Comparison of ENCODE assay signal across 8 cellular contexts in the genomic region with DNA sequence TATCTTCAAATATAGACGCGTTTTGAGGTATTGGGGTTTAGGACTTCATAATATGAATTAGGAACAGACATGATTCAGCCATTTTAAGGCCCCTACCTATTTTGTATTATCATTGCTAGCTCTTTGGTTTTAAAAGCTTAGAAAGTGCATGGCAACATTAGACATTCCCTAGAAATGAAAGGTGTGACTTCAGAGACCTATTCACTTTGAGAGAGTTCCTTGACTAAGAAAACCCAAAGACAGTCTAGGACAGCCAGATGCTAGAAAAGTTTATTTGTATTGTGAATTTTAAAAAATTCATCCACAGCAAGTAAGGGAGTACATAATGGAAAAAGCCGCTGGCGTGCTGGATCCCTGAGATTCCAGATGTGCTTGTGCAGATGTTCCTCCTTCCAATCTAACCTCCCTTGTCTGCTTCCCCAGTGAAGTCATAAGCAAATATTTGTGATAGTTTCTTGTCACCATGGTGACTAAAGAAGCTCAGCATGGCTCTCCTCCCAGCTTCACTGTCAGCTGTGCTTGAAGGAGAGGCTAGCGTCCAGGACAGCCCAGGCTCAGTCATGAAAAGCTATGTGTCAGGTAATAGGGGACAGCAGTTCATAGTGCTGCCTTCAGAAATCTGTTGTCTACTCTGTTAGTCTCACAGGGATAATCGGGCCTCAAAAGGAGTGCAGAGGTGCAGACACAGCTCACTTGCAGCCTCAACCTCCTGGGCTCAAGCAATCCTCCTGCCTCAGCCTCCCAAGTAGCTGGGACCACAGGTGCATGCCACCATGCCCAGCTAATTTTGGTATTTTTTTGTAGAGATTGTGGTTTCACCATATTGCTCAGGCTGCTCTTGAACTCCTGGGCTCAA. TPM values are rescaled to one million over a fixed set of nuclear protein-coding genes. Genes with fewer than 3 reads are reported as not detected.
DNase-seq lines count a peak whose midpoint lies in the region; ATAC-seq, FAIRE-seq and TF ChIP-seq lines count a peak whose summit lies in the region.

No MANE protein-coding gene starts in this region.

- H3K27ac ChIP-seq in pancreas = peak overlapping the region in 1 of 4 donors; percentile 46

- no peaks in the 10 kb centered on the region for H3K27me3 ChIP-seq in pancreas

- H3K9me3 ChIP-seq in pancreas = no peaks in the 10 kb centered on the region

- WGBS in pancreas, 2 donors = 39 to 49% methylated on average over 6 of the region's 6 CpGs

- no peak for FAIRE-seq in pancreas (lab: Jason Lieb, UNC)

- no peaks in the 10 kb centered on the region for H3K36me3 ChIP-seq in pancreas

- TF ChIP-seq CTCF in fibroblast of pulmonary artery (IDR thresholded peaks at IDR 0.05; ENCODE audit: low read length, missing control alignments) = no peak
- TF ChIP-seq CTCF in pancreas (IDR thresholded peaks at IDR 0.05) = no peak

- intact Hi-C loops in pancreas (cut with DNase I) = no loop called here

- H3K4me3 ChIP-seq in fibroblast of pulmonary artery (replicated peaks; ENCODE audit: low read depth, low read length) (no peak overlapping the region), pancreas (no peak overlapping the region)

- peak; percentile 7 for DNase-seq in ELF-1 (ENCODE audit: low read depth, low spot score)
- peak; percentile 90 for DNase-seq in NCI-H774 (lab: John Stamatoyannopoulos, UW)
- peak; percentile 85 for DNase-seq in fibroblast of pulmonary artery (ENCODE audit: low read depth)
- DNase-seq in pancreas = peak in 3 of 6 donors; percentile 20 to 51 (median 37)
- DNase-seq in stimulated activated CD4-positive, alpha-beta T cell treated with anti-CD3 and anti-CD28 coated beads, Interleukin-4, amount 100 ng/mL, for 4 hours = no peak
- no peak for DNase-seq in NOMO-1 treated with DMSO at 0.1 percent for 48 hours (lab: John Stamatoyannopoulos, UW; ENCODE audit: unreplicated experiment)

- H3K4me1 ChIP-seq in pancreas = peaks cover 0 to 12% (median 5%) of the 10 kb centered on the region in 3 donors

- ATAC-seq in pancreas (peak; percentile 69 to 90 (median 87)), GM19023 (IDR thresholded peaks at IDR 0.05; ENCODE audit: unreplicated experiment) (no peak), GM21360 (IDR thresholded peaks at IDR 0.05; ENCODE audit: unreplicated experiment) (no peak)

RNA-seq across cellular contexts. Expression of a gene that starts 34.8 kb away (rescaled TPM):
- total RNA-seq in pancreas = 10 to 100 TPM; 20.9 to 36.2 (median 26.9) TPM
- 1 to 10 TPM; 4.9 to 7.9 TPM for polyA plus RNA-seq in pancreas

RNA-seq across cellular contexts. Expression of a gene that starts 36.8 kb away (rescaled TPM):
- total RNA-seq in pancreas = 10 to 100 TPM; 13.8 to 29.3 (median 20.3) TPM
- polyA plus RNA-seq in pancreas = 10 to 100 TPM; 13.6 to 14.4 TPM

RNA-seq across cellular contexts. Expression of a gene that starts 57.7 kb away (rescaled TPM):
- total RNA-seq in pancreas = 1 to 10 TPM; 1.6 to 4.7 (median 3.0) TPM
- 1 to 10 TPM; 8.4 to 8.5 TPM for polyA plus RNA-seq in pancreas

Comparison
In these comparisons a context has a peak if more than half of its experiments do, and no peak if none do; other contexts are left out.
1. DNase-seq: peak in ELF-1 (single experiment), NCI-H774 (single experiment) and fibroblast of pulmonary artery (single experiment); none in stimulated activated CD4-positive, alpha-beta T cell treated with anti-CD3 and anti-CD28 coated beads, Interleukin-4, amount 100 ng/mL, for 4 hours (0 of 2) and NOMO-1 treated with DMSO at 0.1 percent for 48 hours (single experiment).
2. ATAC-seq: peak in pancreas (4 of 4); none in GM19023 (single experiment) and GM21360 (single experiment).